Comparison of ENCODE assay signal across 1 cellular context in the genomic region with DNA sequence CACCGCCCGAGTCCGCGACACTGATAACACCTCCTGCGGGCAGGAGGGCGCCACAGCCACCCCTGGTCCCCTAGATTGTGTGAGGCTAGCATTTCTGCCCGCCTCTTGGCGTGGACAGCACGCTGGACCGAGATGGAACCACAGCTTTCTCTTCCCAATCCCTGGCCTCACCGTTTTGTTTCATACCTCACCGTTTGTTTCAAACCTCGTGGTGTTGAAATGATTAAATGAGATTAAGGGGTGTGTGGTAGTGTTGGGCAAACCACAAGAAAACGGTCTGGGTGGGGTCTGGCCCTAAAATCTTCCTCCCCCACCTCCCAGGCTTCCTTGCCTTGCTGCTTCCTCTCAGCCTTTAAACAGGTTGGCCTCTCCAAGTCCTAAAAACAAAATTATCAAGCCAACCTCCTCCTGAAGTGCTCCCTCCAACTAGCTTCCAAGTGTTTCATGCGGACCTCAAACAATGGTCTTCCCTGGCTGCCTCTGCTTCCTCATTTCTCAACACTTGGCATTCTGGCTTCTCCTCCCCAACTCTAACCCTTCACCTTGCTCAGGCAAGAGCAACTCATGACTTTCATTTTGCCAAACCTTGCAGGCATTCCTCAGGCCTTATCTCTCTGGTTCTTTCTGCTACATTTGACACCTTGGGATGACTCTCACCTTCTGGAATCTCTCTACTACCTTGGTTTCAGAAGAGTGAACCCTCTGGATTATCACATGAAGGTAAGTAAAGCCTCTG.
TF ChIP-seq lines count a peak whose summit lies in the region.

No MANE protein-coding gene starts in this region.

TF ChIP-seq in HCT116, 20 proteins besides CTCF, POLR2A, EP300 and RAD21 (continued from another document):
- no peak for TF ChIP-seq ZFX (IDR thresholded peaks at IDR 0.05)
- TF ChIP-seq TCF7L2 (IDR thresholded peaks at IDR 0.05; ENCODE audit: borderline replicate concordance, extremely low read depth, insufficient read depth, insufficient read length) = no peak
